4 cellular contexts compared by ENCODE assay signal in the genomic region with DNA sequence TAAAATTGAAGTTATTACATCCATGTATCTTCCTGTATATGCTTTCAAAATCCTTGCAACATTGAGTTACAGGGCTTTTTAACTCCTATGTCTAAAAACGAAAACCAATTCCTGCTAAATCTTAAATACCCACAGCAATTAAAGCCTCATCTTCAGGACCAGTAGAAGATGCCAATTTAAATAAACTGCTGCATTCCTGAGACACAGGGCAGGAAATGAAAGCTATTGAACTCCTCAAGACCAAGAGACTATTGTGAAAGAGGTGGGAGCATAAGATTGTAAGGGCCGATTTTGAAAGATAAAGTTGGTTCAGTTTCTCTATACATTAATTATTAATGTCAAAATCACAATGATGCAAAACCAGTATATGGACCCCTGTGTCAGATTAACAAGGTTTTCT. TPM values are rescaled to one million over a fixed set of nuclear protein-coding genes. Genes with fewer than 3 reads are reported as not detected.
"Had no signal": no experiment of that assay in that cellular context is flagged by ENCODE, and none has a peak within 500 bp of the region (broad histone marks: within the 10 kb centered on the region; RNA-seq: fewer than 3 reads in every experiment).

No MANE protein-coding gene starts in this region.

RNA-seq across cellular contexts. Expression of a gene that starts 28.7 kb away (rescaled TPM):
- total RNA-seq: HepG2, HT-29, IMR-90, K562 had no signal
- polyA plus RNA-seq: HepG2, IMR-90, K562 had no signal
